8 cellular contexts compared by ENCODE assay signal in the genomic region with DNA sequence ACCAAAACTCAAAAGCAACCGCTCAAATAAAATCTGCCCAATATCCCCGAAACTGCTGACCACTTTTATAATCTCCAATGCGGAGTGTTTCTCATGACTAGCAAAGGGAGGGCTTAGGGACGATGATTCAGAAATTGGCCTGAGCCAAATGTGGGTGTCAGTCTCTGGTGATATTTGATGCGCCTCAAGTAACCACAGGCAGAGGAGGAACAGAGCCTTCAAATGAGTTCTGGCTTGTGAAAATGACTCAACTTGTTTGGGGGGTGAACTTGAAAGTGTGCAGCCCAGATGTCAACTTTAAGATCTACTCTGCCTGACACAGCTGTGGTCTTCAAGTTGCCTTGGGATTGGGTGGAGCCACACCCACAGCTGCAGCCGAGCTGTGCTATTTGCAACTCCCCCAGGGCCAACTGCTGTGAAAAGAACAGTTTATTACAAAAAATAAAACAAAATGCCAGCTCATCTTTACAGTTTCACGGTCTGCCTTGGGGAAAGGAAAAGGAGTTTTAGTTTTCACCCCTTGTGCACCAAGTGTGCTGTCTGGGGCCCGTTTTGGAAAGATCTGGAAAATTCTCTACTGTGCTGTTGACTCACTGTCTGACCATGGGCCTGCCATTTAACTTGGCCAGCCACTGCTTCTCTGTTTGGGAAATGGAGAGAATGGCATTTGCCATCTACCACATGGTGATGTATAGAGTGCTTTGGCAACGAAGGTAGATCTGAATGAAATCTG.
DNase-seq lines count a peak whose midpoint lies in the region; ATAC-seq and TF ChIP-seq lines count a peak whose summit lies in the region.

No MANE protein-coding gene starts in this region.

- no peak overlapping the region for H3K4me3 ChIP-seq in CD8-positive, alpha-beta T cell (ENCODE audit: low read depth, low read length)
- no peak overlapping the region for H3K4me3 ChIP-seq in iPS-20b (ENCODE audit: low read length)

- peak in 3 of 7 experiments; percentile 7 to 42 (median 16) for DNase-seq in CD8-positive, alpha-beta T cell
- DNase-seq in activated CD8-positive, alpha-beta memory T cell treated with anti-CD3 and anti-CD28 coated beads, Interleukin-2, amount 50 U/mL, for 4 hours = peak; percentile 18
- DNase-seq in superior temporal gyrus (ENCODE audit: extremely low spot score) = peak; percentile 40
- no peak for DNase-seq in CD4-positive, alpha-beta T cell
- DNase-seq in ACHN = no peak

- H3K4me1 Mint-ChIP-seq in CD8-positive, alpha-beta T cell (ENCODE audit: low read depth) = peaks cover 15% of the 10 kb centered on the region
- H3K4me1 Mint-ChIP-seq in CD4-positive, alpha-beta T cell (ENCODE audit: low read depth) = no peaks in the 10 kb centered on the region

- TF ChIP-seq CTCF in CD8-positive, alpha-beta T cell (IDR thresholded peaks at IDR 0.05) = no peak
- TF ChIP-seq CTCF in CD4-positive, alpha-beta T cell (IDR thresholded peaks at IDR 0.05) = no peak

- intact Hi-C loops in CD8-positive, alpha-beta T cell (cut with DNase I, micrococcal nuclease) = no loop called here
- intact Hi-C loops in CD4-positive, alpha-beta T cell (cut with DNase I, micrococcal nuclease) = no loop called here

- no peak overlapping the region for H3K4me3 Mint-ChIP-seq in CD8-positive, alpha-beta T cell
- no peak overlapping the region for H3K4me3 Mint-ChIP-seq in CD4-positive, alpha-beta T cell

- CTCF ChIA-PET in CD8-positive, alpha-beta T cell (lab: Charles Lee) = interaction anchor here (1.2 kb wide), 1 partner anchor 13 kb away, joined by 3 read pairs; no protein-coding TSS in a partner anchor
- CTCF ChIA-PET in CD4-positive, alpha-beta T cell (lab: Charles Lee) = no interaction called here

- H3K9me3 Mint-ChIP-seq in CD8-positive, alpha-beta T cell = no peaks in the 10 kb centered on the region
- no peaks in the 10 kb centered on the region for H3K9me3 Mint-ChIP-seq in CD4-positive, alpha-beta T cell

- no peaks in the 10 kb centered on the region for H3K36me3 ChIP-seq in CD8-positive, alpha-beta T cell (ENCODE audit: insufficient read depth, low read length)
- no peaks in the 10 kb centered on the region for H3K36me3 ChIP-seq in iPS-20b (ENCODE audit: insufficient read depth, low read depth, low read length)

- no peaks in the 10 kb centered on the region for H3K36me3 Mint-ChIP-seq in CD8-positive, alpha-beta T cell
- no peaks in the 10 kb centered on the region for H3K36me3 Mint-ChIP-seq in CD4-positive, alpha-beta T cell (ENCODE audit: low read depth)

- H3K27me3 Mint-ChIP-seq in CD8-positive, alpha-beta T cell (ENCODE audit: low read depth) = peaks cover 11% of the 10 kb centered on the region
- H3K27me3 Mint-ChIP-seq in CD4-positive, alpha-beta T cell = peaks cover 28% of the 10 kb centered on the region

- POLR2A ChIA-PET in CD8-positive, alpha-beta T cell (lab: Charles Lee) = no interaction called here
- POLR2A ChIA-PET in CD4-positive, alpha-beta T cell (lab: Charles Lee) = no interaction called here

- H3K27ac Mint-ChIP-seq in CD8-positive, alpha-beta T cell = no peak overlapping the region
- H3K27ac Mint-ChIP-seq in CD4-positive, alpha-beta T cell = no peak overlapping the region

- ATAC-seq in CD8-positive, alpha-beta T cell = peak; percentile 75
- peak; percentile 83 for ATAC-seq in GM19438 (IDR thresholded peaks at IDR 0.05; ENCODE audit: low read depth, unreplicated experiment)
- peak; percentile 87 for ATAC-seq in HG03354 (IDR thresholded peaks at IDR 0.05; ENCODE audit: poor library complexity, severe bottlenecking, unreplicated experiment)
- ATAC-seq in CD4-positive, alpha-beta T cell (ENCODE audit: poor library complexity) = no peak

- in situ Hi-C loops in ACHN (cut with HindIII; ENCODE audit: low pct_ligation_motif_present, low pct_unique_long_range_greater_than_20kb, low sequenced_read_pairs) = no loop called here

- peaks cover 4% of the 10 kb centered on the region for H3K4me1 ChIP-seq in CD8-positive, alpha-beta T cell (ENCODE audit: insufficient read depth, low read length)
- H3K4me1 ChIP-seq in iPS-20b (ENCODE audit: insufficient read depth, low read length) = peaks cover 8% of the 10 kb centered on the region; the same call in 1 of the 2 replicates

- no peak overlapping the region for H3K27ac ChIP-seq in CD8-positive, alpha-beta T cell (ENCODE audit: low read depth, low read length)
- H3K27ac ChIP-seq in iPS-20b (ENCODE audit: low read length) = no peak overlapping the region
- no peak overlapping the region for H3K27ac ChIP-seq in CD4-positive, alpha-beta T cell (ENCODE audit: low read depth, low read length)

- no peaks in the 10 kb centered on the region for H3K27me3 ChIP-seq in CD8-positive, alpha-beta T cell (ENCODE audit: insufficient read depth, low read length)
- H3K27me3 ChIP-seq in iPS-20b (ENCODE audit: insufficient read depth, low read length) = peaks cover 41% of the 10 kb centered on the region
- H3K27me3 ChIP-seq in CD4-positive, alpha-beta T cell (ENCODE audit: control insufficient read depth, insufficient read depth, low read length) = peaks cover 9% of the 10 kb centered on the region

- peak overlapping the region; percentile 62; the same call in 1 of the 2 replicates for H3K9ac ChIP-seq in iPS-20b (ENCODE audit: low read depth, low read length)

- no peaks in the 10 kb centered on the region for H3K9me3 ChIP-seq in CD8-positive, alpha-beta T cell (ENCODE audit: low read length)
- H3K9me3 ChIP-seq in iPS-20b (ENCODE audit: insufficient read depth, low read depth, low read length) = no peaks in the 10 kb centered on the region
- H3K9me3 ChIP-seq in CD4-positive, alpha-beta T cell (ENCODE audit: control insufficient read depth, low read length) = no peaks in the 10 kb centered on the region

Comparison
In these comparisons a context has a peak if more than half of its experiments do, and no peak if none do; other contexts are left out.
1. DNase-seq: peak in activated CD8-positive, alpha-beta memory T cell treated with anti-CD3 and anti-CD28 coated beads, Interleukin-2, amount 50 U/mL, for 4 hours (single experiment) and superior temporal gyrus (single experiment); none in CD4-positive, alpha-beta T cell (0 of 10) and ACHN (single experiment).